In genomic region chr10:3527144-3527543, GRCh38 we compare ENCODE assay signal across 16 cellular contexts.
DNase-seq lines count a peak whose midpoint lies in the region; ATAC-seq and TF ChIP-seq lines count a peak whose summit lies in the region.
"Had no signal": no experiment of that assay in that cellular context is flagged by ENCODE, and none has a peak within 500 bp of the region (broad histone marks: within the 10 kb centered on the region; RNA-seq: fewer than 3 reads in every experiment).

No MANE protein-coding gene starts in this region.

- H3K27ac Mint-ChIP-seq in central memory CD8-positive, alpha-beta T cell (ENCODE audit: low read depth): peak overlapping the region; percentile 3
- H3K27ac Mint-ChIP-seq in nephron: peak overlapping the region in 2 of 3 experiments; percentile 14 to 17
- H3K27ac Mint-ChIP-seq: activated T-cell treated with anti-CD3 and anti-CD28 coated beads, Interleukin-2, amount 50 U/mL, for 72 hours; T-helper 1 cell treated with Interleukin-12 subunit alpha and Interleukin-12 subunit beta and Interleukin-4 antibody, amounts not matched to agents 30 μg/mL and 1 μg/mL, for 36 hours had no signal

- H3F3A ChIP-seq in MM.1S (ENCODE audit: insufficient read depth, low read length): no peaks in the 10 kb centered on the region

- no peaks in the 10 kb centered on the region for H3K36me3 Mint-ChIP-seq in central memory CD8-positive, alpha-beta T cell (ENCODE audit: insufficient read depth)
- H3K36me3 Mint-ChIP-seq in nephron (ENCODE audit: low read depth): no peaks in the 10 kb centered on the region

- no peak overlapping the region for H3K4me2 ChIP-seq in MM.1S (ENCODE audit: low read depth, low read length)

- TF ChIP-seq CTCF in left ventricle myocardium inferior (IDR thresholded peaks at IDR 0.05; ENCODE audit: borderline replicate concordance) (no peak), nephron (IDR thresholded peaks at IDR 0.05; ENCODE audit: unreplicated experiment in 3 of 3) (no peak), uterus (IDR thresholded peaks at IDR 0.05) (no peak), MM.1S (IDR thresholded peaks at IDR 0.05; ENCODE audit: low read length) (no peak)

- H3K36me3 ChIP-seq in left ventricle myocardium inferior (no peaks in the 10 kb centered on the region), uterus (no peaks in the 10 kb centered on the region), MM.1S (replicated peaks; ENCODE audit: insufficient read depth, low read length) (no peaks in the 10 kb centered on the region)

- intact Hi-C loops in left ventricle myocardium inferior (cut with micrococcal nuclease) (no loop called here), Right ventricle myocardium inferior (cut with DNase I) (no loop called here), uterus (cut with DNase I; ENCODE audit: low total_unique reads) (no loop called here)

- H3K4me3 ChIP-seq in left ventricle myocardium inferior: no peak overlapping the region
- H3K4me3 ChIP-seq in uterus: no peak overlapping the region
- H3K4me3 ChIP-seq in MM.1S (ENCODE audit: low read length): no peak overlapping the region

- no peaks in the 10 kb centered on the region for H3K4me1 Mint-ChIP-seq in central memory CD8-positive, alpha-beta T cell
- peaks cover 34% of the 10 kb centered on the region for H3K4me1 Mint-ChIP-seq in nephron
- H3K4me1 Mint-ChIP-seq: naive thymus-derived CD4-positive, alpha-beta T cell had no signal

- H3K79me2 ChIP-seq in MM.1S (ENCODE audit: low read length): no peaks in the 10 kb centered on the region

- H3K27ac ChIP-seq in left ventricle myocardium inferior (replicated peaks): peak overlapping the region; percentile 59
- H3K27ac ChIP-seq in uterus: peak overlapping the region; percentile 64 to 79
- no peak overlapping the region for H3K27ac ChIP-seq in MM.1S (ENCODE audit: low read length)

- no peak for ATAC-seq in Right ventricle myocardium inferior
- no peak for ATAC-seq in central memory CD8-positive, alpha-beta T cell (replicated peaks; ENCODE audit: extremely low read depth, poor library complexity, severe bottlenecking)
- no peak for ATAC-seq in left lobe of liver
- ATAC-seq: activated T-cell treated with anti-CD3 and anti-CD28 coated beads, Interleukin-2, amount 50 U/mL, for 72 hours; naive thymus-derived CD4-positive, alpha-beta T cell had no signal

- no peaks in the 10 kb centered on the region for H3K9me3 ChIP-seq in left ventricle myocardium inferior (replicated peaks)
- H3K9me3 ChIP-seq in uterus: no peaks in the 10 kb centered on the region
- no peaks in the 10 kb centered on the region for H3K9me3 ChIP-seq in MM.1S (replicated peaks; ENCODE audit: insufficient read depth, low read length)

- no peaks in the 10 kb centered on the region for H3K9me2 ChIP-seq in MM.1S (replicated peaks; ENCODE audit: insufficient read depth, low read length)

- H3K9ac ChIP-seq in MM.1S (ENCODE audit: low read length): no peak overlapping the region

- H3K27me3 Mint-ChIP-seq in central memory CD8-positive, alpha-beta T cell: peaks cover 36% of the 10 kb centered on the region
- peaks cover 3% of the 10 kb centered on the region for H3K27me3 Mint-ChIP-seq in nephron (ENCODE audit: low read depth)

- no peak for TF ChIP-seq POLR2A in uterus (IDR thresholded peaks at IDR 0.05)

- peaks cover 39% of the 10 kb centered on the region for H3K4me1 ChIP-seq in left ventricle myocardium inferior
- H3K4me1 ChIP-seq in uterus: no peaks in the 10 kb centered on the region
- H3K4me1 ChIP-seq in MM.1S (ENCODE audit: low read length): no peaks in the 10 kb centered on the region

- H3K4me3 Mint-ChIP-seq in central memory CD8-positive, alpha-beta T cell: no peak overlapping the region
- no peak overlapping the region for H3K4me3 Mint-ChIP-seq in nephron
- H3K4me3 Mint-ChIP-seq: activated T-cell treated with anti-CD3 and anti-CD28 coated beads, Interleukin-2, amount 50 U/mL, for 72 hours; naive thymus-derived CD4-positive, alpha-beta T cell; T-helper 1 cell treated with Interleukin-12 subunit alpha and Interleukin-12 subunit beta and Interleukin-4 antibody, amounts not matched to agents 30 μg/mL and 1 μg/mL, for 36 hours had no signal

- DNase-seq in left ventricle myocardium inferior (no peak), Right ventricle myocardium inferior (ENCODE audit: missing footprints) (no peak), uterus (no peak), left lobe of liver (ENCODE audit: low spot score) (no peak), MM.1S (no peak), SKM-1 (lab: John Stamatoyannopoulos, UW; ENCODE audit: unreplicated experiment) (no peak)
- DNase-seq in central memory CD8-positive, alpha-beta T cell (ENCODE audit: low spot score in 2 of 2): no peak
- DNase-seq: activated T-cell treated with anti-CD3 and anti-CD28 coated beads, Interleukin-2, amount 50 U/mL, for 72 hours; caudate nucleus; DND-41; kidney; naive thymus-derived CD4-positive, alpha-beta T cell; NCI-H345; OCI-M1 had no signal

- H2AFZ ChIP-seq in MM.1S (ENCODE audit: low read length): no peak overlapping the region

- no peaks in the 10 kb centered on the region for H3K27me3 ChIP-seq in left ventricle myocardium inferior (ENCODE audit: low read depth)
- no peaks in the 10 kb centered on the region for H3K27me3 ChIP-seq in uterus
- no peaks in the 10 kb centered on the region for H3K27me3 ChIP-seq in MM.1S (replicated peaks; ENCODE audit: insufficient read depth, low read length)

- no peaks in the 10 kb centered on the region for H4K20me1 ChIP-seq in MM.1S (ENCODE audit: insufficient read depth, low read length)

- no peaks in the 10 kb centered on the region for H3K9me3 Mint-ChIP-seq in central memory CD8-positive, alpha-beta T cell
- peaks cover 6% of the 10 kb centered on the region for H3K9me3 Mint-ChIP-seq in nephron
- H3K9me3 Mint-ChIP-seq: activated T-cell treated with anti-CD3 and anti-CD28 coated beads, Interleukin-2, amount 50 U/mL, for 72 hours; T-helper 1 cell treated with Interleukin-12 subunit alpha and Interleukin-12 subunit beta and Interleukin-4 antibody, amounts not matched to agents 30 μg/mL and 1 μg/mL, for 36 hours had no signal
